In genomic region chr2:76128622-76129021, GRCh38 we compare ENCODE assay signal across 32 cellular contexts.
"Had no signal": no experiment of that assay in that cellular context is flagged by ENCODE, and none has a peak within 500 bp of the region (broad histone marks: within the 10 kb centered on the region; RNA-seq: fewer than 3 reads in every experiment).

No MANE protein-coding gene starts in this region.

- H3K27ac Mint-ChIP-seq: activated B cell treated with CpG ODN at 0.5 μM for 24 hours; activated CD8-positive, alpha-beta T cell treated with anti-CD3 and anti-CD28 coated beads for 36 hours; activated naive CD8-positive, alpha-beta T cell; activated T-helper 17 cell treated with anti-CD3 and anti-CD28 coated beads, Interleukin-2, amount 50 U/mL, for 72 hours; T-helper 17 cell; T-helper 2 cell treated with Interferon-gamma antibody and Interleukin-4, amounts not matched to agents 5 μg/mL and 100 μg/mL, for 36 hours had no signal

- DNase-seq: activated B cell treated with CpG ODN at 0.5 μM for 24 hours; activated CD4-positive, alpha-beta T cell treated with anti-CD3 and anti-CD28 coated beads for 48 hours; activated CD4-positive, alpha-beta T cell treated with anti-CD3 and anti-CD28 coated beads, Interleukin-2, amount 50 U/mL, for 1 hour; activated CD4-positive, alpha-beta T cell treated with anti-CD3 and anti-CD28 coated beads, Interleukin-2, amount 50 U/mL, for 48 hours; activated CD8-positive, alpha-beta memory T cell treated with anti-CD3 and anti-CD28 coated beads for 24 hours; activated CD8-positive, alpha-beta T cell treated with anti-CD3 and anti-CD28 coated beads for 36 hours; activated effector memory CD4-positive, alpha-beta T cell treated with Interleukin-2 at 50 U/mL for 16 hours; activated gamma-delta T cell treated with Interleukin-2 at 50 U/mL for 16 hours; activated naive CD4-positive, alpha-beta T cell treated with anti-CD3 and anti-CD28 coated beads, Interleukin-2, amount 50 U/mL, for 16 hours; activated naive CD4-positive, alpha-beta T cell treated with Interleukin-2 at 50 U/mL for 16 hours; activated T-cell treated with anti-CD3 and anti-CD28 coated beads, Interleukin-2, amount 50 U/mL, for 4 hours; amniotic stem cell; anterior cingulate cortex; brain microvascular endothelial cell; cortex of kidney; dermis blood vessel endothelial cell; effector CD4-positive, alpha-beta T cell; foreskin fibroblast; glutamatergic neuron; T-helper 1 cell; T-helper 17 cell; T1000; WERI-Rb-1 had no signal

- H3K27ac ChIP-seq: brain microvascular endothelial cell, WERI-Rb-1 had no signal

- ATAC-seq: activated CD4-positive, CD25-positive, alpha-beta regulatory T cell treated with anti-CD3 and anti-CD28 coated beads, Interleukin-2, amount 50 U/mL, for 24 hours; activated CD8-positive, alpha-beta T cell treated with anti-CD3 and anti-CD28 coated beads for 36 hours; activated T-cell treated with anti-CD3 and anti-CD28 coated beads, Interleukin-2, amount 50 U/mL, for 4 hours; activated T-helper 17 cell treated with anti-CD3 and anti-CD28 coated beads, Interleukin-2, amount 50 U/mL, for 72 hours; esophagus mucosa; T-helper 17 cell had no signal

- FAIRE-seq: astrocyte, bronchial epithelial cell, frontal cortex had no signal

- H3K36me3 ChIP-seq: brain microvascular endothelial cell, WERI-Rb-1 had no signal

- H3K36me3 Mint-ChIP-seq: activated naive CD8-positive, alpha-beta T cell had no signal

- H3K27me3 Mint-ChIP-seq: activated B cell treated with CpG ODN at 0.5 μM for 24 hours; activated CD8-positive, alpha-beta T cell treated with anti-CD3 and anti-CD28 coated beads for 36 hours; activated naive CD8-positive, alpha-beta T cell; activated T-helper 17 cell treated with anti-CD3 and anti-CD28 coated beads, Interleukin-2, amount 50 U/mL, for 72 hours; central memory CD8-positive, alpha-beta T cell; T-helper 17 cell had no signal

- H3K27me3 ChIP-seq: brain microvascular endothelial cell had no signal

- H3K4me1 Mint-ChIP-seq: activated B cell treated with CpG ODN at 0.5 μM for 24 hours; activated T-helper 17 cell treated with anti-CD3 and anti-CD28 coated beads, Interleukin-2, amount 50 U/mL, for 72 hours; central memory CD8-positive, alpha-beta T cell; T-helper 17 cell had no signal

- H3K9me3 Mint-ChIP-seq: activated T-helper 17 cell treated with anti-CD3 and anti-CD28 coated beads, Interleukin-2, amount 50 U/mL, for 72 hours had no signal

- H3K4me3 Mint-ChIP-seq: activated B cell treated with CpG ODN at 0.5 μM for 24 hours; activated CD8-positive, alpha-beta T cell treated with anti-CD3 and anti-CD28 coated beads for 36 hours; activated naive CD8-positive, alpha-beta T cell; activated T-cell treated with anti-CD3 and anti-CD28 coated beads, Interleukin-2, amount 50 U/mL, for 4 hours; activated T-helper 17 cell treated with anti-CD3 and anti-CD28 coated beads, Interleukin-2, amount 50 U/mL, for 72 hours; central memory CD8-positive, alpha-beta T cell; T-helper 17 cell; T-helper 2 cell treated with Interferon-gamma antibody and Interleukin-4, amounts not matched to agents 5 μg/mL and 100 μg/mL, for 36 hours had no signal
